ENCODE assay signal across 8 cellular contexts in genomic region chr11:82867495-82868082, GRCh38. TPM values are rescaled to one million over a fixed set of nuclear protein-coding genes. Genes with fewer than 3 reads are reported as not detected.
DNase-seq lines count a peak whose midpoint lies in the region; ATAC-seq and TF ChIP-seq lines count a peak whose summit lies in the region.

No MANE protein-coding gene starts in this region.

- no peaks in the 10 kb centered on the region for H3K9me3 ChIP-seq in suprapubic skin

- H3K4me1 ChIP-seq in foreskin keratinocyte (no peaks in the 10 kb centered on the region), suprapubic skin (peaks cover 47% of the 10 kb centered on the region)

- H3K36me3 ChIP-seq in suprapubic skin: no peaks in the 10 kb centered on the region

- no peaks in the 10 kb centered on the region for H3K27me3 ChIP-seq in foreskin keratinocyte
- no peaks in the 10 kb centered on the region for H3K27me3 ChIP-seq in suprapubic skin

- no peak for TF ChIP-seq EP300 in suprapubic skin (IDR thresholded peaks at IDR 0.05)

- 9% methylated on average over 10 of the region's 10 CpGs for WGBS in suprapubic skin

- TF ChIP-seq CTCF in foreskin keratinocyte (conservative IDR thresholded peaks at IDR 0.05) (peak; percentile 78), omental fat pad (IDR thresholded peaks at IDR 0.05) (peak in 1 of 3 donors; percentile 63), suprapubic skin (IDR thresholded peaks at IDR 0.05) (peak; percentile 57 to 58)

- TF ChIP-seq POLR2A in suprapubic skin (IDR thresholded peaks at IDR 0.05): no peak

- DNase-seq in 8988T (peak; percentile 46), NAMALWA (ENCODE audit: low spot score) (peak; percentile 91), SHP77 treated with DMSO at 0.1 percent for 48 hours (lab: John Stamatoyannopoulos, UW) (peak; percentile 57), foreskin keratinocyte (peak in 1 of 2 donors; percentile 34), omental fat pad (ENCODE audit: low spot score) (peak; percentile 96), suprapubic skin (ENCODE audit: low spot score in 2 of 2) (peak; percentile 81 to 90)
- peak; percentile 85 for DNase-seq in activated effector memory CD4-positive, alpha-beta T cell treated with anti-CD3 and anti-CD28 coated beads, Interleukin-2, amount 50 U/mL, for 16 hours

- ATAC-seq in GM18517 (IDR thresholded peaks at IDR 0.05; ENCODE audit: unreplicated experiment) (peak; percentile 78), foreskin keratinocyte (peak; percentile 47), omental fat pad (ENCODE audit: low FRiP score) (no peak)

- H3K27ac ChIP-seq in foreskin keratinocyte (no peak overlapping the region), suprapubic skin (no peak overlapping the region)

- no peak overlapping the region for H3K4me3 ChIP-seq in suprapubic skin

RNA-seq across cellular contexts. Expression of gene PRCP, which starts 32.6 kb away (rescaled TPM):
- total RNA-seq in foreskin keratinocyte (24.2 and 28.8 TPM in 2 replicates), omental fat pad (10 to 100 TPM; 59.6 to 82.4 (median 68.8) TPM), suprapubic skin (10 to 100 TPM; 36.0 to 50.9 (median 50.4) TPM)
- polyA plus RNA-seq in foreskin keratinocyte: 21.4 and 29.2 TPM in 2 replicates

RNA-seq across cellular contexts. Expression of gene DDIAS, which starts 33.9 kb away (rescaled TPM):
- total RNA-seq in foreskin keratinocyte (17.2 and 17.9 TPM in 2 replicates), omental fat pad (1 to 10 TPM in 1 of 4 donors, under 1 TPM in 3; 0.13 to 4.1 (median 0.87) TPM), suprapubic skin (1 to 10 TPM; 1.5 to 5.7 (median 4.1) TPM)
- polyA plus RNA-seq in foreskin keratinocyte: 6.1 and 7.8 TPM in 2 replicates
